In genomic region chr7:92613214-92613613, GRCh38 we compare ENCODE assay signal across 21 cellular contexts. TPM values are rescaled to one million over a fixed set of nuclear protein-coding genes. Genes with fewer than 3 reads are reported as not detected.
DNase-seq lines count a peak whose midpoint lies in the region; ATAC-seq and TF ChIP-seq lines count a peak whose summit lies in the region.
"Had no signal": no experiment of that assay in that cellular context is flagged by ENCODE, and none has a peak within 500 bp of the region (broad histone marks: within the 10 kb centered on the region; RNA-seq: fewer than 3 reads in every experiment).

No MANE protein-coding gene starts in this region.

- peak overlapping the region; percentile 72 for H3K9ac ChIP-seq in skeletal muscle satellite cell (ENCODE audit: low read depth, low read length)

- peak overlapping the region; percentile 90 for H3K27ac Mint-ChIP-seq in activated T-cell treated with anti-CD3 and anti-CD28 coated beads, Interleukin-2, amount 50 U/mL, for 72 hours
- H3K27ac Mint-ChIP-seq: activated B cell treated with CpG ODN at 0.5 μM for 24 hours had no signal

- no peaks in the 10 kb centered on the region for H3K27me3 ChIP-seq in skeletal muscle satellite cell (ENCODE audit: control insufficient read depth, insufficient read depth, low read length)
- H3K27me3 ChIP-seq: cardiac muscle cell, esophagus squamous epithelium had no signal

- peaks cover 39% of the 10 kb centered on the region for H3K36me3 ChIP-seq in skeletal muscle satellite cell (ENCODE audit: insufficient read depth, low read length)
- H3K36me3 ChIP-seq: prostate gland, thoracic aorta had no signal

- H3K9me3 Mint-ChIP-seq in activated T-cell treated with anti-CD3 and anti-CD28 coated beads, Interleukin-2, amount 50 U/mL, for 72 hours: no peaks in the 10 kb centered on the region
- H3K9me3 Mint-ChIP-seq: activated B cell treated with CpG ODN at 0.5 μM for 24 hours; immature natural killer cell; naive thymus-derived CD8-positive, alpha-beta T cell had no signal

- DNase-seq in activated T-cell treated with anti-CD3 and anti-CD28 coated beads, Interleukin-2, amount 50 U/mL, for 72 hours: no peak
- DNase-seq in activated T-cell treated with anti-CD3 and anti-CD28 coated beads for 4 hours (no peak), COLO668 (lab: John Stamatoyannopoulos, UW; ENCODE audit: unreplicated experiment) (no peak)
- DNase-seq: activated B cell treated with CpG ODN at 0.5 μM for 24 hours; activated CD8-positive, alpha-beta memory T cell treated with anti-CD3 and anti-CD28 coated beads, Interleukin-2, amount 50 U/mL, for 4 hours; esophagus squamous epithelium; immature natural killer cell; Karpas-422; lower lobe of right lung; naive thymus-derived CD8-positive, alpha-beta T cell; NCI-H1105; NCI-H526 treated with DMSO at 0.1 percent for 48 hours; Right ventricle myocardium superior had no signal

- H3K4me1 ChIP-seq in skeletal muscle satellite cell (ENCODE audit: control insufficient read depth, insufficient read depth, low read length): peaks cover 49% of the 10 kb centered on the region
- H3K4me1 ChIP-seq: lower lobe of right lung, prostate gland had no signal

- H3K4me1 Mint-ChIP-seq in activated T-cell treated with anti-CD3 and anti-CD28 coated beads, Interleukin-2, amount 50 U/mL, for 72 hours (ENCODE audit: low read depth): peaks cover 57% of the 10 kb centered on the region
- H3K4me1 Mint-ChIP-seq: activated B cell treated with CpG ODN at 0.5 μM for 24 hours, immature natural killer cell had no signal

- H3K27ac ChIP-seq in cingulate gyrus (ENCODE audit: low read depth, low read length): peak overlapping the region; percentile 65
- H3K27ac ChIP-seq: cardiac muscle cell, esophagus squamous epithelium, lower lobe of right lung, prostate gland had no signal

- H3K4me3 ChIP-seq in skeletal muscle satellite cell (ENCODE audit: low read length): no peak overlapping the region
- H3K4me3 ChIP-seq: cardiac muscle cell, esophagus squamous epithelium, lower lobe of right lung, prostate gland, thoracic aorta had no signal

- H3K4me2 ChIP-seq in skeletal muscle satellite cell (ENCODE audit: low read length): peak overlapping the region; percentile 69

- H3K9me3 ChIP-seq in skeletal muscle satellite cell (replicated peaks; ENCODE audit: low read length): no peaks in the 10 kb centered on the region
- H3K9me3 ChIP-seq: esophagus squamous epithelium, lower lobe of right lung, prostate gland, thoracic aorta had no signal

- H3K4me3 Mint-ChIP-seq in activated T-cell treated with anti-CD3 and anti-CD28 coated beads, Interleukin-2, amount 50 U/mL, for 72 hours: peak overlapping the region; percentile 9 to 74
- H3K4me3 Mint-ChIP-seq: activated B cell treated with CpG ODN at 0.5 μM for 24 hours; immature natural killer cell; naive thymus-derived CD8-positive, alpha-beta T cell had no signal

- H3K36me3 Mint-ChIP-seq in activated T-cell treated with anti-CD3 and anti-CD28 coated beads, Interleukin-2, amount 50 U/mL, for 72 hours (ENCODE audit: insufficient read depth in 2 of 2): peaks cover 8 to 43% of the 10 kb centered on the region in 2 donors

- H3K27me3 Mint-ChIP-seq in activated T-cell treated with anti-CD3 and anti-CD28 coated beads, Interleukin-2, amount 50 U/mL, for 72 hours (ENCODE audit: low read depth): no peaks in the 10 kb centered on the region
- H3K27me3 Mint-ChIP-seq: activated B cell treated with CpG ODN at 0.5 μM for 24 hours; naive thymus-derived CD8-positive, alpha-beta T cell had no signal

- ATAC-seq in activated T-cell treated with anti-CD3 and anti-CD28 coated beads, Interleukin-2, amount 50 U/mL, for 72 hours (replicated peaks in 1 of 2): peak; percentile 48 to 63
- ATAC-seq in SK-N-SH treated with all-trans-retinoic acid at 6 μM for 48 hours (0 out of 3 replicates have a peak, but pooled peaks have one; percentile 14), HG03280 (IDR thresholded peaks at IDR 0.05; ENCODE audit: unreplicated experiment) (no peak), GM18867 (IDR thresholded peaks at IDR 0.05; ENCODE audit: unreplicated experiment) (no peak)
- ATAC-seq: lower lobe of right lung; naive thymus-derived CD8-positive, alpha-beta T cell had no signal

TF ChIP-seq in SK-N-SH treated with all-trans-retinoic acid at 6 μM for 48 hours, 23 proteins besides CTCF, POLR2A, EP300 and RAD21 (continues in another document):
- TF ChIP-seq CSDC2 (CRISPR knock-in tag; IDR thresholded peaks at IDR 0.05) (no peak), OSR1 (CRISPR knock-in tag; IDR thresholded peaks at IDR 0.05) (no peak), ZC3H10 (CRISPR knock-in tag; IDR thresholded peaks at IDR 0.05) (no peak), RARB (CRISPR knock-in tag; IDR thresholded peaks at IDR 0.05) (no peak), POU6F1 (CRISPR knock-in tag; IDR thresholded peaks at IDR 0.05; ENCODE audit: borderline replicate concordance, low read depth) (no peak), TOX (CRISPR knock-in tag; IDR thresholded peaks at IDR 0.05; ENCODE audit: borderline replicate concordance) (no peak), SNAI2 (CRISPR knock-in tag; IDR thresholded peaks at IDR 0.05) (no peak), PATZ1 (CRISPR knock-in tag; IDR thresholded peaks at IDR 0.05; ENCODE audit: borderline replicate concordance) (no peak), ZFP30 (CRISPR knock-in tag; IDR thresholded peaks at IDR 0.05) (no peak), ISL1 (CRISPR knock-in tag; IDR thresholded peaks at IDR 0.05) (no peak), ZFP3 (CRISPR knock-in tag; IDR thresholded peaks at IDR 0.05) (no peak), ESRRG (CRISPR knock-in tag; IDR thresholded peaks at IDR 0.05) (no peak)
- TF ChIP-seq, protein P1, sequence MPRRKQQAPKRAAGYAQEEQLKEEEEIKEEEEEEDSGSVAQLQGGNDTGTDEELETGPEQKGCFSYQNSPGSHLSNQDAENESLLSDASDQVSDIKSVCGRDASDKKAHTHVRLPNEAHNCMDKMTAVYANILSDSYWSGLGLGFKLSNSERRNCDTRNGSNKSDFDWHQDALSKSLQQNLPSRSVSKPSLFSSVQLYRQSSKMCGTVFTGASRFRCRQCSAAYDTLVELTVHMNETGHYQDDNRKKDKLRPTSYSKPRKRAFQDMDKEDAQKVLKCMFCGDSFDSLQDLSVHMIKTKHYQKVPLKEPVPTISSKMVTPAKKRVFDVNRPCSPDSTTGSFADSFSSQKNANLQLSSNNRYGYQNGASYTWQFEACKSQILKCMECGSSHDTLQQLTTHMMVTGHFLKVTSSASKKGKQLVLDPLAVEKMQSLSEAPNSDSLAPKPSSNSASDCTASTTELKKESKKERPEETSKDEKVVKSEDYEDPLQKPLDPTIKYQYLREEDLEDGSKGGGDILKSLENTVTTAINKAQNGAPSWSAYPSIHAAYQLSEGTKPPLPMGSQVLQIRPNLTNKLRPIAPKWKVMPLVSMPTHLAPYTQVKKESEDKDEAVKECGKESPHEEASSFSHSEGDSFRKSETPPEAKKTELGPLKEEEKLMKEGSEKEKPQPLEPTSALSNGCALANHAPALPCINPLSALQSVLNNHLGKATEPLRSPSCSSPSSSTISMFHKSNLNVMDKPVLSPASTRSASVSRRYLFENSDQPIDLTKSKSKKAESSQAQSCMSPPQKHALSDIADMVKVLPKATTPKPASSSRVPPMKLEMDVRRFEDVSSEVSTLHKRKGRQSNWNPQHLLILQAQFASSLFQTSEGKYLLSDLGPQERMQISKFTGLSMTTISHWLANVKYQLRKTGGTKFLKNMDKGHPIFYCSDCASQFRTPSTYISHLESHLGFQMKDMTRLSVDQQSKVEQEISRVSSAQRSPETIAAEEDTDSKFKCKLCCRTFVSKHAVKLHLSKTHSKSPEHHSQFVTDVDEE (CRISPR knock-in tag; IDR thresholded peaks at IDR 0.05): no peak
- TF ChIP-seq, protein P2, sequence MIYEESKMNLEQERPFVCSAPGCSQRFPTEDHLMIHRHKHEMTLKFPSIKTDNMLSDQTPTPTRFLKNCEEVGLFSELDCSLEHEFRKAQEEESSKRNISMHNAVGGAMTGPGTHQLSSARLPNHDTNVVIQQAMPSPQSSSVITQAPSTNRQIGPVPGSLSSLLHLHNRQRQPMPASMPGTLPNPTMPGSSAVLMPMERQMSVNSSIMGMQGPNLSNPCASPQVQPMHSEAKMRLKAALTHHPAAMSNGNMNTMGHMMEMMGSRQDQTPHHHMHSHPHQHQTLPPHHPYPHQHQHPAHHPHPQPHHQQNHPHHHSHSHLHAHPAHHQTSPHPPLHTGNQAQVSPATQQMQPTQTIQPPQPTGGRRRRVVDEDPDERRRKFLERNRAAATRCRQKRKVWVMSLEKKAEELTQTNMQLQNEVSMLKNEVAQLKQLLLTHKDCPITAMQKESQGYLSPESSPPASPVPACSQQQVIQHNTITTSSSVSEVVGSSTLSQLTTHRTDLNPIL (CRISPR knock-in tag; IDR thresholded peaks at IDR 0.05; ENCODE audit: low read depth): no peak

RNA-seq across cellular contexts. Expression of gene FAM133B, which starts 23.0 kb away (rescaled TPM):
- 10 to 100 TPM; 30.3 to 35.7 TPM for total RNA-seq in activated T-cell treated with anti-CD3 and anti-CD28 coated beads, Interleukin-2, amount 50 U/mL, for 72 hours
- total RNA-seq in skeletal muscle satellite cell (2012; rRNA removed): 11.8 and 14.7 TPM in 2 replicates

Comparison
In these comparisons a context has a peak if more than half of its experiments do, and no peak if none do; other contexts are left out.
1. ATAC-seq: peak in activated T-cell treated with anti-CD3 and anti-CD28 coated beads, Interleukin-2, amount 50 U/mL, for 72 hours (2 of 2) and SK-N-SH treated with all-trans-retinoic acid at 6 μM for 48 hours (single experiment); none in HG03280 (single experiment) and GM18867 (single experiment).